In genomic region chr13:57629391-57629804, GRCh38 we compare ENCODE assay signal across 8 cellular contexts. TPM values are rescaled to one million over a fixed set of nuclear protein-coding genes. Genes with fewer than 3 reads are reported as not detected.
DNase-seq lines count a peak whose midpoint lies in the region; ATAC-seq and TF ChIP-seq lines count a peak whose summit lies in the region.

No MANE protein-coding gene starts in this region.

- H3K27ac ChIP-seq in vagina = no peak overlapping the region

- H3K27ac Mint-ChIP-seq in dendritic cell treated with granulocyte-macrophage colony-stimulating factor and Interleukin-4, amounts not matched to agents 40 ng/mL and 50 ng/mL, for 4 days = no peak overlapping the region

- peak overlapping the region; percentile 25 to 46 for H3K4me3 ChIP-seq in vagina

- intact Hi-C loops in dendritic cell treated with granulocyte-macrophage colony-stimulating factor and Interleukin-4, amounts not matched to agents 40 ng/mL and 50 ng/mL, for 4 days (cut with micrococcal nuclease) = no loop called here
- intact Hi-C loops in vagina (cut with DNase I) = no loop called here

- H3K4me1 Mint-ChIP-seq in dendritic cell treated with granulocyte-macrophage colony-stimulating factor and Interleukin-4, amounts not matched to agents 40 ng/mL and 50 ng/mL, for 4 days (ENCODE audit: low read depth) = peaks cover 36% of the 10 kb centered on the region

- H3K27me3 Mint-ChIP-seq in dendritic cell treated with granulocyte-macrophage colony-stimulating factor and Interleukin-4, amounts not matched to agents 40 ng/mL and 50 ng/mL, for 4 days = peaks cover 65% of the 10 kb centered on the region

- TF ChIP-seq POLR2A in vagina (IDR thresholded peaks at IDR 0.05) = no peak

- H3K27me3 ChIP-seq in vagina = peaks cover 10% of the 10 kb centered on the region

- no peaks in the 10 kb centered on the region for H3K9me3 Mint-ChIP-seq in dendritic cell treated with granulocyte-macrophage colony-stimulating factor and Interleukin-4, amounts not matched to agents 40 ng/mL and 50 ng/mL, for 4 days

- H3K9me3 ChIP-seq in vagina = no peaks in the 10 kb centered on the region

- peak; percentile 2 for DNase-seq in stimulated activated CD4-positive, alpha-beta T cell treated with anti-CD3 and anti-CD28 coated beads, Interleukin-15, amount 100 ng/mL, for 24 hours
- no peak for DNase-seq in stimulated activated CD4-positive, alpha-beta T cell treated with anti-CD3 and anti-CD28 coated beads, Interleukin-4, amount 100 ng/mL, for 24 hours
- peak; percentile 12 for DNase-seq in mucosa of gallbladder (ENCODE audit: low spot score)
- DNase-seq in vagina (ENCODE audit: extremely low spot score in 2 of 2) = no peak
- no peak for DNase-seq in T-helper 9 cell

- no peaks in the 10 kb centered on the region for H3K36me3 ChIP-seq in vagina

- H3K4me3 Mint-ChIP-seq in dendritic cell treated with granulocyte-macrophage colony-stimulating factor and Interleukin-4, amounts not matched to agents 40 ng/mL and 50 ng/mL, for 4 days = peak overlapping the region; percentile 60

- no peak for TF ChIP-seq CTCF in vagina (IDR thresholded peaks at IDR 0.05)

- no peaks in the 10 kb centered on the region for H3K36me3 Mint-ChIP-seq in dendritic cell treated with granulocyte-macrophage colony-stimulating factor and Interleukin-4, amounts not matched to agents 40 ng/mL and 50 ng/mL, for 4 days (ENCODE audit: low read depth)

- ATAC-seq in HG03469 (IDR thresholded peaks at IDR 0.05; ENCODE audit: unreplicated experiment) (no peak), HG03097 (IDR thresholded peaks at IDR 0.05; ENCODE audit: low FRiP score, unreplicated experiment) (no peak)

- peaks cover 39% of the 10 kb centered on the region for H3K4me1 ChIP-seq in vagina

RNA-seq across cellular contexts. Expression of gene PCDH17, which starts 2.1 kb away (rescaled TPM):
- total RNA-seq in mucosa of gallbladder (9.4 TPM), vagina (10.1 TPM)

Comparison
In these comparisons a context has a peak if more than half of its experiments do, and no peak if none do; other contexts are left out.
1. DNase-seq: peak in stimulated activated CD4-positive, alpha-beta T cell treated with anti-CD3 and anti-CD28 coated beads, Interleukin-15, amount 100 ng/mL, for 24 hours (single experiment) and mucosa of gallbladder (single experiment); none in stimulated activated CD4-positive, alpha-beta T cell treated with anti-CD3 and anti-CD28 coated beads, Interleukin-4, amount 100 ng/mL, for 24 hours (single experiment), vagina (0 of 2) and T-helper 9 cell (single experiment).